9 cellular contexts compared by ENCODE assay signal in genomic region chr1:199272690-199273089, GRCh38.
A peak's percentile ranks its signal among the peaks of the same experiment; 100 is the strongest.
DNase-seq lines count a peak whose midpoint lies in the region; ATAC-seq and TF ChIP-seq lines count a peak whose summit lies in the region.
"Had no signal": no experiment of that assay in that cellular context is flagged by ENCODE, and none has a peak within 500 bp of the region (broad histone marks: within the 10 kb centered on the region; RNA-seq: fewer than 3 reads in every experiment).

No MANE protein-coding gene starts in this region.

- peak; percentile 60 for ATAC-seq in GM18505 (IDR thresholded peaks at IDR 0.05; ENCODE audit: unreplicated experiment)
- ATAC-seq in HG02610 (IDR thresholded peaks at IDR 0.05; ENCODE audit: unreplicated experiment): peak; percentile 84
- no peak for ATAC-seq in left lobe of liver

- H3K9me3 ChIP-seq in tibial artery: no peaks in the 10 kb centered on the region

- intact Hi-C loops in tibial artery (cut with DNase I; ENCODE audit: low total_unique reads): no loop called here

- peaks cover 0 to 19% (median 3%) of the 10 kb centered on the region in 4 donors for H3K4me1 ChIP-seq in tibial artery

- no peak for TF ChIP-seq POLR2A in GM18505 (IDR thresholded peaks at IDR 0.05; ENCODE audit: borderline replicate concordance, extremely low read depth, insufficient read depth, insufficient read length)

- H3K27ac ChIP-seq in tibial artery: no peak overlapping the region

- H3K36me3 ChIP-seq in tibial artery: no peaks in the 10 kb centered on the region

- TF ChIP-seq CTCF in tibial artery (IDR thresholded peaks at IDR 0.05): no peak

- H3K27me3 ChIP-seq in tibial artery: no peaks in the 10 kb centered on the region

- DNase-seq in glomerular endothelial cell (ENCODE audit: extremely low read depth, low read depth, low spot score) (peak; percentile 92), NCI-H1417 (lab: John Stamatoyannopoulos, UW) (no peak), tibial artery (no peak), left lobe of liver (ENCODE audit: low spot score) (no peak), NCI-H1436 (lab: John Stamatoyannopoulos, UW) (no peak)
- DNase-seq: naive B cell had no signal

- H3K4me3 ChIP-seq in tibial artery: no peak overlapping the region

TF ChIP-seq in PFSK-1, 5 proteins besides CTCF, POLR2A, EP300 and RAD21:
- TF ChIP-seq FOXP2 (optimal IDR thresholded peaks at IDR 0.05; ENCODE audit: borderline replicate concordance, extremely low read depth, extremely low read length, insufficient read depth): peak; percentile 45
- TF ChIP-seq POLR2AphosphoS5 (IDR thresholded peaks at IDR 0.05; ENCODE audit: low read depth, low read length): no peak; the same call in 1 of the 2 replicates
- 0 out of 2 replicates have a peak, but pooled peaks have one; percentile 16 for TF ChIP-seq TAF1 (IDR thresholded peaks at IDR 0.05; ENCODE audit: borderline replicate concordance, insufficient read depth, low read length)
- 0 out of 4 replicates have a peak, but pooled peaks of 1 of the 2 experiments have one; percentile 10 for TF ChIP-seq REST (IDR thresholded peaks at IDR 0.05; ENCODE audit: insufficient read depth in 1 of 2, low read depth in 2 of 2, low read length in 2 of 2)
- no peak for TF ChIP-seq SIN3A (IDR thresholded peaks at IDR 0.05; ENCODE audit: borderline replicate concordance, insufficient read depth, low read length)
